ENCODE assay signal across 7 cellular contexts in genomic region chr10:15587271-15587670, GRCh38.
"Had no signal": no experiment of that assay in that cellular context is flagged by ENCODE, and none has a peak within 500 bp of the region (broad histone marks: within the 10 kb centered on the region; RNA-seq: fewer than 3 reads in every experiment).

No MANE protein-coding gene starts in this region.

- DNase-seq: GDM1, GF-D8 had no signal

- FAIRE-seq: G401.6, GM12878, GM12892, GM18507, GM19239 had no signal

- H3K4me3 ChIP-seq: GM12878 had no signal

- ATAC-seq: GM12878 had no signal
